ENCODE assay signal across 1 cellular context in the genomic region with DNA sequence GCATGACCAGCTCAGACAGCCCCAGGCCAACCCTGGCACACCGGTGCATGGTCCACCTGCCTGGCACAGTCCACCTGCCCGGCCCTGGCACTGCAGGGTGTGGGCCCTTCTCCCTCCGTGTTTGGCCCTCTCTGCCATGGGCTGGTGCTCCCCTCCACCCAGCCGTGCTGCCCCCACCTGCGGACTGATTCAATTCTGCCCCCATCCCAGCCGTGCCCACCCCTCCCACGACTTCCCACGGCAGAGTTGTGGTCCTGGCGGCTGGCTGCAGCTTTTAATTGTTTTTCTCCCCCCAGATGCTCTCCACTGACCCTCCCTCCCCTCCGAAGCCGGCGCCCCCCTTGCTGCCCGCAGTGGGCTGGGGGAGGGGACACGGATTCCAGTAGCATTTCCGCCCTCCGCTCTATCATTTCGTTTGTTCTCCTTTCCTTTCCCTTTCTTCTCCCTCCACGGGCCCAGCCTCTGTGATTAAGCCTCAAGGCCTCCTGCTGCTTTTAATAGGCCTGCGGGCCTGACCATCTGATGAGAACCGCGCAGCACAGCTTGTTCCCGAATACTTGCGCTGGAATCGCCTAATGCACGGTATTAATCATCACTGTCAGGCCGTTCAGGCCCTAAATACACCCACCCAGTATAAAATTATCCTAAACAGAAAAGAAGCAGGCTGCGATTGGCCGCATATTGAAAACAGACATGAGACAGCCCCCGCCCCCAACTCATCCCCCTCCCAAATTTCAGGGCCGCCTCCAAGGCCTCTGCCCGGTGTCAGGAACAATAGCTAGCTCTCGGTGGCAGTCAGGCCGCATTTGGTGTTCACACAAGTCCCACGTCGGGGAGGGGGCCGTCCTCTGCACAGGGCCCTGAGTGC.
TF ChIP-seq lines count a peak whose summit lies in the region.

No MANE protein-coding gene starts in this region.

TF ChIP-seq in HEK293, 187 proteins besides CTCF, POLR2A, EP300 and RAD21 (continued from another document and continues in another):
- TF ChIP-seq ZIC2 (tag by site-specific recombination; IDR thresholded peaks at IDR 0.05) = peak; percentile 97
- TF ChIP-seq, protein P1, sequence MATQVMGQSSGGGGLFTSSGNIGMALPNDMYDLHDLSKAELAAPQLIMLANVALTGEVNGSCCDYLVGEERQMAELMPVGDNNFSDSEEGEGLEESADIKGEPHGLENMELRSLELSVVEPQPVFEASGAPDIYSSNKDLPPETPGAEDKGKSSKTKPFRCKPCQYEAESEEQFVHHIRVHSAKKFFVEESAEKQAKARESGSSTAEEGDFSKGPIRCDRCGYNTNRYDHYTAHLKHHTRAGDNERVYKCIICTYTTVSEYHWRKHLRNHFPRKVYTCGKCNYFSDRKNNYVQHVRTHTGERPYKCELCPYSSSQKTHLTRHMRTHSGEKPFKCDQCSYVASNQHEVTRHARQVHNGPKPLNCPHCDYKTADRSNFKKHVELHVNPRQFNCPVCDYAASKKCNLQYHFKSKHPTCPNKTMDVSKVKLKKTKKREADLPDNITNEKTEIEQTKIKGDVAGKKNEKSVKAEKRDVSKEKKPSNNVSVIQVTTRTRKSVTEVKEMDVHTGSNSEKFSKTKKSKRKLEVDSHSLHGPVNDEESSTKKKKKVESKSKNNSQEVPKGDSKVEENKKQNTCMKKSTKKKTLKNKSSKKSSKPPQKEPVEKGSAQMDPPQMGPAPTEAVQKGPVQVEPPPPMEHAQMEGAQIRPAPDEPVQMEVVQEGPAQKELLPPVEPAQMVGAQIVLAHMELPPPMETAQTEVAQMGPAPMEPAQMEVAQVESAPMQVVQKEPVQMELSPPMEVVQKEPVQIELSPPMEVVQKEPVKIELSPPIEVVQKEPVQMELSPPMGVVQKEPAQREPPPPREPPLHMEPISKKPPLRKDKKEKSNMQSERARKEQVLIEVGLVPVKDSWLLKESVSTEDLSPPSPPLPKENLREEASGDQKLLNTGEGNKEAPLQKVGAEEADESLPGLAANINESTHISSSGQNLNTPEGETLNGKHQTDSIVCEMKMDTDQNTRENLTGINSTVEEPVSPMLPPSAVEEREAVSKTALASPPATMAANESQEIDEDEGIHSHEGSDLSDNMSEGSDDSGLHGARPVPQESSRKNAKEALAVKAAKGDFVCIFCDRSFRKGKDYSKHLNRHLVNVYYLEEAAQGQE (tag by site-specific recombination; IDR thresholded peaks at IDR 0.05) = no peak
- TF ChIP-seq BCL11A (tag by site-specific recombination; IDR thresholded peaks at IDR 0.05; ENCODE audit: low read depth) = no peak
- TF ChIP-seq ZNF660 (tag by site-specific recombination; IDR thresholded peaks at IDR 0.05) = no peak
- peak; percentile 99 for TF ChIP-seq KLF17 (tag by site-specific recombination; IDR thresholded peaks at IDR 0.05)
- TF ChIP-seq ZNF18 (tag by site-specific recombination; IDR thresholded peaks at IDR 0.05) = no peak
- TF ChIP-seq GFI1B (tag by site-specific recombination; IDR thresholded peaks at IDR 0.05) = peak; percentile 40; the same call in 1 of the 2 replicates
- no peak for TF ChIP-seq ZNF473 (tag by site-specific recombination; IDR thresholded peaks at IDR 0.05)
- TF ChIP-seq, protein P2, sequence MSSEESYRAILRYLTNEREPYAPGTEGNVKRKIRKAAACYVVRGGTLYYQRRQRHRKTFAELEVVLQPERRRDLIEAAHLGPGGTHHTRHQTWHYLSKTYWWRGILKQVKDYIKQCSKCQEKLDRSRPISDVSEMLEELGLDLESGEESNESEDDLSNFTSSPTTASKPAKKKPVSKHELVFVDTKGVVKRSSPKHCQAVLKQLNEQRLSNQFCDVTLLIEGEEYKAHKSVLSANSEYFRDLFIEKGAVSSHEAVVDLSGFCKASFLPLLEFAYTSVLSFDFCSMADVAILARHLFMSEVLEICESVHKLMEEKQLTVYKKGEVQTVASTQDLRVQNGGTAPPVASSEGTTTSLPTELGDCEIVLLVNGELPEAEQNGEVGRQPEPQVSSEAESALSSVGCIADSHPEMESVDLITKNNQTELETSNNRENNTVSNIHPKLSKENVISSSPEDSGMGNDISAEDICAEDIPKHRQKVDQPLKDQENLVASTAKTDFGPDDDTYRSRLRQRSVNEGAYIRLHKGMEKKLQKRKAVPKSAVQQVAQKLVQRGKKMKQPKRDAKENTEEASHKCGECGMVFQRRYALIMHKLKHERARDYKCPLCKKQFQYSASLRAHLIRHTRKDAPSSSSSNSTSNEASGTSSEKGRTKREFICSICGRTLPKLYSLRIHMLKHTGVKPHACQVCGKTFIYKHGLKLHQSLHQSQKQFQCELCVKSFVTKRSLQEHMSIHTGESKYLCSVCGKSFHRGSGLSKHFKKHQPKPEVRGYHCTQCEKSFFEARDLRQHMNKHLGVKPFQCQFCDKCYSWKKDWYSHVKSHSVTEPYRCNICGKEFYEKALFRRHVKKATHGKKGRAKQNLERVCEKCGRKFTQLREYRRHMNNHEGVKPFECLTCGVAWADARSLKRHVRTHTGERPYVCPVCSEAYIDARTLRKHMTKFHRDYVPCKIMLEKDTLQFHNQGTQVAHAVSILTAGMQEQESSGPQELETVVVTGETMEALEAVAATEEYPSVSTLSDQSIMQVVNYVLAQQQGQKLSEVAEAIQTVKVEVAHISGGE (tag by site-specific recombination; conservative IDR thresholded peaks at IDR 0.05; ENCODE audit: low read depth) = 0 out of 2 replicates have a peak, but pooled peaks have one; percentile 23
- no peak for TF ChIP-seq ZNF19 (tag by site-specific recombination; IDR thresholded peaks at IDR 0.05; ENCODE audit: low read depth)
- TF ChIP-seq, protein P3, sequence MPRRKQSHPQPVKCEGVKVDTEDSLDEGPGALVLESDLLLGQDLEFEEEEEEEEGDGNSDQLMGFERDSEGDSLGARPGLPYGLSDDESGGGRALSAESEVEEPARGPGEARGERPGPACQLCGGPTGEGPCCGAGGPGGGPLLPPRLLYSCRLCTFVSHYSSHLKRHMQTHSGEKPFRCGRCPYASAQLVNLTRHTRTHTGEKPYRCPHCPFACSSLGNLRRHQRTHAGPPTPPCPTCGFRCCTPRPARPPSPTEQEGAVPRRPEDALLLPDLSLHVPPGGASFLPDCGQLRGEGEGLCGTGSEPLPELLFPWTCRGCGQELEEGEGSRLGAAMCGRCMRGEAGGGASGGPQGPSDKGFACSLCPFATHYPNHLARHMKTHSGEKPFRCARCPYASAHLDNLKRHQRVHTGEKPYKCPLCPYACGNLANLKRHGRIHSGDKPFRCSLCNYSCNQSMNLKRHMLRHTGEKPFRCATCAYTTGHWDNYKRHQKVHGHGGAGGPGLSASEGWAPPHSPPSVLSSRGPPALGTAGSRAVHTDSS (tag by site-specific recombination; IDR thresholded peaks at IDR 0.05) = no peak
- TF ChIP-seq ELK4 (IDR thresholded peaks at IDR 0.05; ENCODE audit: borderline replicate concordance, low read depth, low read length) = no peak
- TF ChIP-seq, protein P4, sequence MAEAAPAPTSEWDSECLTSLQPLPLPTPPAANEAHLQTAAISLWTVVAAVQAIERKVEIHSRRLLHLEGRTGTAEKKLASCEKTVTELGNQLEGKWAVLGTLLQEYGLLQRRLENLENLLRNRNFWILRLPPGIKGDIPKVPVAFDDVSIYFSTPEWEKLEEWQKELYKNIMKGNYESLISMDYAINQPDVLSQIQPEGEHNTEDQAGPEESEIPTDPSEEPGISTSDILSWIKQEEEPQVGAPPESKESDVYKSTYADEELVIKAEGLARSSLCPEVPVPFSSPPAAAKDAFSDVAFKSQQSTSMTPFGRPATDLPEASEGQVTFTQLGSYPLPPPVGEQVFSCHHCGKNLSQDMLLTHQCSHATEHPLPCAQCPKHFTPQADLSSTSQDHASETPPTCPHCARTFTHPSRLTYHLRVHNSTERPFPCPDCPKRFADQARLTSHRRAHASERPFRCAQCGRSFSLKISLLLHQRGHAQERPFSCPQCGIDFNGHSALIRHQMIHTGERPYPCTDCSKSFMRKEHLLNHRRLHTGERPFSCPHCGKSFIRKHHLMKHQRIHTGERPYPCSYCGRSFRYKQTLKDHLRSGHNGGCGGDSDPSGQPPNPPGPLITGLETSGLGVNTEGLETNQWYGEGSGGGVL (tag by site-specific recombination; IDR thresholded peaks at IDR 0.05) = peak; percentile 79
- TF ChIP-seq ZNF48 (tag by site-specific recombination; IDR thresholded peaks at IDR 0.05) = no peak
- peak; percentile 68; the same call in 1 of the 2 replicates for TF ChIP-seq ZNF2 (tag by site-specific recombination; IDR thresholded peaks at IDR 0.05)
- TF ChIP-seq ZNF596 (tag by site-specific recombination; IDR thresholded peaks at IDR 0.05) = peak; percentile 60; the same call in 1 of the 2 replicates
- TF ChIP-seq ZFP69B (tag by site-specific recombination; IDR thresholded peaks at IDR 0.05) = peak; percentile 60
- no peak for TF ChIP-seq ZNF202 (tag by site-specific recombination; IDR thresholded peaks at IDR 0.05; ENCODE audit: borderline replicate concordance)
- no peak for TF ChIP-seq ZNF701 (tag by site-specific recombination; IDR thresholded peaks at IDR 0.05)
- TF ChIP-seq, protein P5, sequence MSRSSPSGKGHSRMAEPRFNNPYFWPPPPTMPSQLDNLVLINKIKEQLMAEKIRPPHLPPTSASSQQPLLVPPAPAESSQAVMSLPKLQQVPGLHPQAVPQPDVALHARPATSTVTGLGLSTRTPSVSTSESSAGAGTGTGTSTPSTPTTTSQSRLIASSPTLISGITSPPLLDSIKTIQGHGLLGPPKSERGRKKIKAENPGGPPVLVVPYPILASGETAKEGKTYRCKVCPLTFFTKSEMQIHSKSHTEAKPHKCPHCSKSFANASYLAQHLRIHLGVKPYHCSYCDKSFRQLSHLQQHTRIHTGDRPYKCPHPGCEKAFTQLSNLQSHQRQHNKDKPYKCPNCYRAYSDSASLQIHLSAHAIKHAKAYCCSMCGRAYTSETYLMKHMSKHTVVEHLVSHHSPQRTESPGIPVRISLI (tag by site-specific recombination; IDR thresholded peaks at IDR 0.05) = no peak
- TF ChIP-seq YY1 (tag by site-specific recombination; IDR thresholded peaks at IDR 0.05) = no peak
- TF ChIP-seq ZNF670 (tag by site-specific recombination; IDR thresholded peaks at IDR 0.05; ENCODE audit: low read depth) = no peak
- peak; percentile 74; the same call in 1 of the 2 replicates for TF ChIP-seq ZNF580 (tag by site-specific recombination; IDR thresholded peaks at IDR 0.05)
- peak; percentile 43 for TF ChIP-seq ZBTB17 (tag by site-specific recombination; IDR thresholded peaks at IDR 0.05)
- TF ChIP-seq ZNF658 (tag by site-specific recombination; IDR thresholded peaks at IDR 0.05) = no peak
- no peak for TF ChIP-seq ZNF404 (tag by site-specific recombination; IDR thresholded peaks at IDR 0.05)
- no peak for TF ChIP-seq ZNF433 (tag by site-specific recombination; IDR thresholded peaks at IDR 0.05; ENCODE audit: low read depth)
- peak; percentile 80 for TF ChIP-seq EGR2 (tag by site-specific recombination; IDR thresholded peaks at IDR 0.05; ENCODE audit: low read depth)
- no peak for TF ChIP-seq ZNF747 (tag by site-specific recombination; IDR thresholded peaks at IDR 0.05)
- TF ChIP-seq ZNF16 (tag by site-specific recombination; IDR thresholded peaks at IDR 0.05; ENCODE audit: low read depth) = no peak
- no peak for TF ChIP-seq ZNF585B (tag by site-specific recombination; IDR thresholded peaks at IDR 0.05)
- TF ChIP-seq ZNF335 (tag by site-specific recombination; conservative IDR thresholded peaks at IDR 0.05) = no peak
- no peak for TF ChIP-seq ZNF132 (tag by site-specific recombination; IDR thresholded peaks at IDR 0.05; ENCODE audit: borderline replicate concordance)
- peak; percentile 50 for TF ChIP-seq GLIS2 (tag by site-specific recombination; IDR thresholded peaks at IDR 0.05)
- TF ChIP-seq ZNF544 (tag by site-specific recombination; IDR thresholded peaks at IDR 0.05) = no peak
- no peak for TF ChIP-seq ZNF555 (tag by site-specific recombination; conservative IDR thresholded peaks at IDR 0.05)
- no peak for TF ChIP-seq ZNF26 (tag by site-specific recombination; IDR thresholded peaks at IDR 0.05)
- no peak for TF ChIP-seq ZNF140 (tag by site-specific recombination; IDR thresholded peaks at IDR 0.05)
- peak; percentile 93 for TF ChIP-seq ZEB2 (tag by site-specific recombination; IDR thresholded peaks at IDR 0.05)
- no peak for TF ChIP-seq ZNF785 (tag by site-specific recombination; IDR thresholded peaks at IDR 0.05)
- TF ChIP-seq ZNF184 (tag by site-specific recombination; IDR thresholded peaks at IDR 0.05) = no peak
- peak; percentile 59 for TF ChIP-seq ZNF629 (tag by site-specific recombination; IDR thresholded peaks at IDR 0.05)
